26 cellular contexts compared by ENCODE assay signal in the genomic region with DNA sequence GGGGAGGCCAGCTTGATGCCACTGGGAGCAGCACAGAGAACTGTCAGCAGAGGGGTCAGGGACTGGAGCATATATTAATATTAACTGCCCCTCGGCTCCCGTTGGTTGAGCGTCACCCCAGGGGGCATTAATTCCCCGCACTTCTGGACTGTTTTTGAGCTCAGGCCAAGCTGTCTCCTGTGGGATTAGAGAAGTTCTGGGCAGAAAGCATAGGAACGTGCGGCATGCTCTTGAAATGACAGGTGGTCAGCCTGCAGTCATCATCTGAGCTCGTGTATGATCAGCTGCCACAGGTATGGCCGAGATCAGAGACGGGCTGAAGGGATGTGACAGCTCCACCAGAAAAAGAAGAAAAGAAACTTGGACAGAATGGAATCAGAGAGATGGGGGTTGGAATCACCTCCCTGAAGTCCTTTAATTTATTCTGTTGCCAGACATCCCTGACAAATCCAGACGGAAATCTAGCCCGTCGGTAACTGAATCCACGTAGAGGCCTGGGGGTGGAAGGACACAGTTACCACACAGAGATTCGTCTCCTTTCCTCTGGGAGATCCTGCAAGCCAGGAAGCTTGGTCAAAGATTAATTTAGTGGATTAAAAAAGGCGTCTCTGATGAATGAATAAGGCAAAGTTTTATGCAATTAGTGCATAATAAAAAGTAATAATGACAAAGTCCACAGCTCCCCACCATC. TPM values are rescaled to one million over a fixed set of nuclear protein-coding genes. Genes with fewer than 3 reads are reported as not detected.
"Had no signal": no experiment of that assay in that cellular context is flagged by ENCODE, and none has a peak within 500 bp of the region (broad histone marks: within the 10 kb centered on the region; RNA-seq: fewer than 3 reads in every experiment).

No MANE protein-coding gene starts in this region.

- H3K4me1 Mint-ChIP-seq: activated T-helper 17 cell treated with anti-CD3 and anti-CD28 coated beads, Interleukin-2, amount 50 U/mL, for 72 hours; neural crest cell had no signal

- DNase-seq: activated CD8-positive, alpha-beta memory T cell treated with anti-CD3 and anti-CD28 coated beads for 24 hours; activated CD8-positive, alpha-beta memory T cell treated with anti-CD3 and anti-CD28 coated beads, Interleukin-2, amount 50 U/mL, for 4 hours; activated T-cell treated with anti-CD3 and anti-CD28 coated beads, Interleukin-2, amount 50 U/mL, for 24 hours; central memory CD4-positive, alpha-beta T cell; esophagus squamous epithelium; gastrocnemius medialis; head of caudate nucleus; hypothalamus; left cardiac atrium; lower lobe of right lung; mesendoderm; mucosa of descending colon; occipital lobe; posterior cingulate gyrus; retina; stimulated activated CD4-positive, alpha-beta T cell treated with anti-CD3 and anti-CD28 coated beads, Interleukin-12 subunit alpha, Interleukin-12 subunit beta, amount 100 ng/mL, for 4 hours; stimulated activated CD4-positive, alpha-beta T cell treated with anti-CD3 and anti-CD28 coated beads, Interleukin-4, amount 100 ng/mL, for 4 hours; stimulated activated naive CD8-positive, alpha-beta T cell treated with anti-CD3 and anti-CD28 coated beads, Interleukin-15, Interleukin-2, amounts not matched to agents 100 U/mL and 50 U/mL, for 24 hours; upper lobe of left lung had no signal

- H3K27ac ChIP-seq: ascending aorta, esophagus squamous epithelium, gastrocnemius medialis, lower lobe of right lung, upper lobe of left lung had no signal

- H3K9me3 ChIP-seq: ascending aorta, esophagus squamous epithelium, gastrocnemius medialis, lower lobe of right lung, mucosa of descending colon, upper lobe of left lung had no signal

- H3K27ac Mint-ChIP-seq: activated naive CD4-positive, alpha-beta T cell treated with anti-CD3 and anti-CD28 coated beads, Interleukin-2, amount 50 U/mL, for 72 hours; activated T-cell treated with anti-CD3 and anti-CD28 coated beads, Interleukin-2, amount 50 U/mL, for 24 hours; activated T-helper 17 cell treated with anti-CD3 and anti-CD28 coated beads, Interleukin-2, amount 50 U/mL, for 72 hours had no signal

- H3K4me1 ChIP-seq: ascending aorta, esophagus squamous epithelium, gastrocnemius medialis, lower lobe of right lung, upper lobe of left lung had no signal

- H3K4me3 ChIP-seq: ascending aorta, esophagus squamous epithelium, gastrocnemius medialis, lower lobe of right lung, mucosa of descending colon, upper lobe of left lung had no signal

- ATAC-seq: activated naive CD4-positive, alpha-beta T cell treated with anti-CD3 and anti-CD28 coated beads, Interleukin-2, amount 50 U/mL, for 72 hours; activated T-helper 17 cell treated with anti-CD3 and anti-CD28 coated beads, Interleukin-2, amount 50 U/mL, for 72 hours; gastrocnemius medialis; left cardiac atrium; lower lobe of right lung; mucosa of descending colon; stimulated activated naive CD8-positive, alpha-beta T cell treated with anti-CD3 and anti-CD28 coated beads, Interleukin-15, Interleukin-2, amounts not matched to agents 100 U/mL and 50 U/mL, for 24 hours had no signal

- H3K36me3 ChIP-seq: ascending aorta, esophagus squamous epithelium, gastrocnemius medialis, lower lobe of right lung, upper lobe of left lung had no signal

- H3K9me3 Mint-ChIP-seq: activated T-cell treated with anti-CD3 and anti-CD28 coated beads, Interleukin-2, amount 50 U/mL, for 24 hours; neural crest cell had no signal

- H3K4me3 Mint-ChIP-seq: activated T-cell treated with anti-CD3 and anti-CD28 coated beads, Interleukin-2, amount 50 U/mL, for 24 hours; activated T-helper 17 cell treated with anti-CD3 and anti-CD28 coated beads, Interleukin-2, amount 50 U/mL, for 72 hours; neural crest cell had no signal

- H3K27me3 ChIP-seq: ascending aorta, esophagus squamous epithelium, gastrocnemius medialis, upper lobe of left lung had no signal

- H3K36me3 Mint-ChIP-seq: activated naive CD4-positive, alpha-beta T cell treated with anti-CD3 and anti-CD28 coated beads, Interleukin-2, amount 50 U/mL, for 72 hours had no signal

RNA-seq across cellular contexts. Expression of gene NR1H4, which starts 23.6 kb away (rescaled TPM):
- total RNA-seq: activated naive CD4-positive, alpha-beta T cell treated with anti-CD3 and anti-CD28 coated beads, Interleukin-2, amount 50 U/mL, for 72 hours; activated T-helper 17 cell treated with anti-CD3 and anti-CD28 coated beads, Interleukin-2, amount 50 U/mL, for 72 hours; dermis microvascular lymphatic vessel endothelial cell; esophagus squamous epithelium; left cardiac atrium; lower lobe of right lung; neural crest cell; occipital lobe; subcutaneous adipose tissue; T-helper 2 cell treated with Interferon-gamma antibody and Interleukin-4, amounts not matched to agents 100 ng/mL and 5 ng/mL, for 36 hours had no signal
